ENCODE assay signal across 22 cellular contexts in the genomic region with DNA sequence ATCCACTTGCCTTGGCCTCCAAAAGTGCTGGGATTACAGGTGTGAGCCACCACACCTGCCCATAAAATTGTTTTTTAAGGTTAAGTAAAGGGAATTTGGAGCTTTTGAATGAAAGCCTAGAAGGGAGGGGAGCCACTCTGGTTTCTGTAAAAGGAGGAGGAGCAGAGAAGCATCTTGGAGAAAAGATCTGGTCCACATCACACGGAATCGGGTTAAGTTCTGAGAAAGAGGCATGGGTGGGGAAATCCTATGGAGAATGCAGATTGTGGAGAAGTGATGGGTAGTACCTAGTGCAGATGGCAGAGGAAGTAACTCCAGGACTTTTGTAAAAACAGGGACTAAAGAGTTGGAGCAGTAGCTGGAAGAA. TPM values are rescaled to one million over a fixed set of nuclear protein-coding genes. Genes with fewer than 3 reads are reported as not detected.
"Had no signal": no experiment of that assay in that cellular context is flagged by ENCODE, and none has a peak within 500 bp of the region (broad histone marks: within the 10 kb centered on the region; RNA-seq: fewer than 3 reads in every experiment).

No MANE protein-coding gene starts in this region.

- H3K9ac ChIP-seq: SK-N-SH had no signal

- H3K4me2 ChIP-seq: SK-N-SH had no signal

- ATAC-seq: Panc1, PC-3 had no signal

- H3K9me3 ChIP-seq: SK-N-SH had no signal

- DNase-seq: MV-4-11; NCI-H1048; NCI-H1436 treated with DMSO at 0.1 percent for 48 hours; NCI-H1694; NCI-H187 treated with DMSO at 0.1 percent for 48 hours; NCI-H2171 treated with DMSO at 0.1 percent for 48 hours; NCI-H446 treated with DMSO at 0.1 percent for 48 hours; NCI-H510A treated with DMSO at 0.1 percent for 48 hours; NCI-H526; NCI-H82; NK-92 treated with Interleukin-12 subunit alpha and Interleukin-12 subunit beta, amount 100 ng/mL, for 24 hours; PC-3; SHP77; SK-N-SH; SW 1271 had no signal

- H3K27ac ChIP-seq: HL-60, RWPE1 had no signal

RNA-seq across cellular contexts. Expression of a gene that starts 19.0 kb away (rescaled TPM):
- total RNA-seq: LHCN-M2, MCF 10A, OCI-LY7, PC-3, SK-MEL-5 had no signal
- polyA plus RNA-seq: SK-N-SH had no signal
